ENCODE assay signal across 10 cellular contexts in genomic region chrX:78106651-78106986, GRCh38. TPM values are rescaled to one million over a fixed set of nuclear protein-coding genes. Genes with fewer than 3 reads are reported as not detected.
DNase-seq lines count a peak whose midpoint lies in the region; ATAC-seq and TF ChIP-seq lines count a peak whose summit lies in the region.
"Had no signal": no experiment of that assay in that cellular context is flagged by ENCODE, and none has a peak within 500 bp of the region (broad histone marks: within the 10 kb centered on the region; RNA-seq: fewer than 3 reads in every experiment).

No MANE protein-coding gene starts in this region.

- H3K27me3 ChIP-seq in right cardiac atrium (ENCODE audit: control insufficient read depth, insufficient read depth) (no peaks in the 10 kb centered on the region), liver (ENCODE audit: control insufficient read depth in 4 of 4, insufficient read depth in 4 of 4, low read length in 3 of 4) (no peaks in the 10 kb centered on the region)

- peaks cover 4% of the 10 kb centered on the region for H3K9me3 Mint-ChIP-seq in activated CD8-positive, alpha-beta T cell treated with anti-CD3 and anti-CD28 coated beads for 36 hours

- no peak for TF ChIP-seq POLR2A in erythroblast (IDR thresholded peaks at IDR 0.05; ENCODE audit: low read length)

- intact Hi-C loops in right cardiac atrium (cut with DNase I) = no loop called here
- intact Hi-C loops in Right ventricle myocardium inferior (cut with DNase I) = no loop called here
- intact Hi-C loops in activated CD8-positive, alpha-beta T cell treated with anti-CD3 and anti-CD28 coated beads for 36 hours (cut with micrococcal nuclease) = no loop called here

- no peak for DNase-seq in right cardiac atrium
- DNase-seq in Right ventricle myocardium inferior (ENCODE audit: missing footprints) = no peak
- DNase-seq in activated CD8-positive, alpha-beta T cell treated with anti-CD3 and anti-CD28 coated beads for 36 hours = no peak
- no peak for DNase-seq in stimulated activated CD4-positive, alpha-beta T cell treated with anti-CD3 and anti-CD28 coated beads, Interleukin-4, amount 100 ng/mL, for 24 hours
- no peak for DNase-seq in NCI-H1105 (lab: John Stamatoyannopoulos, UW)
- DNase-seq in erythroblast (lab: John Stamatoyannopoulos, UW) = no peak
- no peak for DNase-seq in NK-92 treated with Interleukin-12 subunit alpha and Interleukin-12 subunit beta, amount 100 ng/mL, for 24 hours (lab: John Stamatoyannopoulos, UW)
- DNase-seq: DMS 273 treated with DMSO at 0.1 percent for 48 hours, NCI-H1930 had no signal

- peaks cover 8% of the 10 kb centered on the region for H3K4me1 ChIP-seq in right cardiac atrium (ENCODE audit: control insufficient read depth, insufficient read depth, low read length)
- peaks cover 10 to 23% (median 16%) of the 10 kb centered on the region in 4 donors for H3K4me1 ChIP-seq in liver (ENCODE audit: control insufficient read depth in 4 of 4, insufficient read depth in 4 of 4, low read length in 3 of 4)

- H3K9me3 ChIP-seq in right cardiac atrium (ENCODE audit: control insufficient read depth, low read length) (no peaks in the 10 kb centered on the region), liver (ENCODE audit: control insufficient read depth in 4 of 4, low read length in 3 of 4) (peaks cover 0 to 4% (median 0%) of the 10 kb centered on the region in 4 donors)

- H3K36me3 Mint-ChIP-seq in activated CD8-positive, alpha-beta T cell treated with anti-CD3 and anti-CD28 coated beads for 36 hours (ENCODE audit: low read depth) = peaks cover 65% of the 10 kb centered on the region

- H3K36me3 ChIP-seq in liver (ENCODE audit: control insufficient read depth in 4 of 4, insufficient read depth in 3 of 4, low read depth in 1 of 4, low read length in 3 of 4) = no peaks in the 10 kb centered on the region

- H3K4me1 Mint-ChIP-seq in activated CD8-positive, alpha-beta T cell treated with anti-CD3 and anti-CD28 coated beads for 36 hours (ENCODE audit: low read depth) = peaks cover 40% of the 10 kb centered on the region

- CTCF ChIA-PET in activated CD8-positive, alpha-beta T cell treated with anti-CD3 and anti-CD28 coated beads for 36 hours (lab: Charles Lee) = interaction anchor here (1.4 to 1.5 kb wide), 2 partner anchors 10 to 13 kb away, joined by 3 to 4 read pairs; no protein-coding TSS in a partner anchor

- POLR2A ChIA-PET in activated CD8-positive, alpha-beta T cell treated with anti-CD3 and anti-CD28 coated beads for 36 hours (lab: Charles Lee) = interaction anchor here (1.2 to 3.9 kb wide), 2 partner anchors 11 to 207 kb away, joined by 5 to 22 read pairs; partner anchors contain the start of gene COX7B

- WGBS in right cardiac atrium = 70% methylated on average over 1 of the region's 1 CpG
- 77% methylated on average over 1 of the region's 1 CpG for WGBS in liver

- no peaks in the 10 kb centered on the region for H3K27me3 Mint-ChIP-seq in activated CD8-positive, alpha-beta T cell treated with anti-CD3 and anti-CD28 coated beads for 36 hours

- H3K4me3 ChIP-seq in right cardiac atrium (ENCODE audit: low read length) (peak overlapping the region; percentile 96), liver (ENCODE audit: low read depth in 1 of 3, low read length in 3 of 3) (peak overlapping the region in 1 of 3 donors; percentile 92)

- no peak for ATAC-seq in right cardiac atrium
- no peak for ATAC-seq in Right ventricle myocardium inferior
- ATAC-seq in activated CD8-positive, alpha-beta T cell treated with anti-CD3 and anti-CD28 coated beads for 36 hours = no peak

- H3K9ac ChIP-seq in liver (ENCODE audit: low read depth in 1 of 2, low read length in 2 of 2) = no peak overlapping the region

- no peak for TF ChIP-seq CTCF in activated CD8-positive, alpha-beta T cell treated with anti-CD3 and anti-CD28 coated beads for 36 hours (IDR thresholded peaks at IDR 0.05)
- no peak for TF ChIP-seq CTCF in liver (IDR thresholded peaks at IDR 0.05; ENCODE audit: low read depth, low read length, missing input control)

- TF ChIP-seq RAD21 in liver (IDR thresholded peaks at IDR 0.05) = no peak

- peak overlapping the region; percentile 96 for H3K4me3 Mint-ChIP-seq in activated CD8-positive, alpha-beta T cell treated with anti-CD3 and anti-CD28 coated beads for 36 hours

- H3K27ac ChIP-seq in right cardiac atrium (ENCODE audit: low read length) (peak overlapping the region; percentile 37), liver (ENCODE audit: low read depth in 1 of 2, low read length in 2 of 2) (peak overlapping the region; percentile 88 to 100)

- H3K27ac Mint-ChIP-seq in activated CD8-positive, alpha-beta T cell treated with anti-CD3 and anti-CD28 coated beads for 36 hours = peak overlapping the region; percentile 94

TF ChIP-seq in liver, 16 proteins besides CTCF, POLR2A, EP300 and RAD21:
- no peak for TF ChIP-seq ZBTB33 (IDR thresholded peaks at IDR 0.05)

RNA-seq across cellular contexts. Expression of gene PGK1, which starts 2.6 kb away (rescaled TPM):
- total RNA-seq in right cardiac atrium (100 to 1,000 TPM; 421 to 475 (median 440) TPM), Right ventricle myocardium inferior (425 TPM), liver (100 to 1,000 TPM in 1 of 2 donors, 10 to 100 TPM in 1; 70.3 to 157 TPM)
- polyA plus RNA-seq in right cardiac atrium (234 TPM), liver (100 to 1,000 TPM; 132 to 172 TPM)
- 1,000 to 10,000 TPM; 1,745 to 1,759 TPM for total RNA-seq in activated CD8-positive, alpha-beta T cell treated with anti-CD3 and anti-CD28 coated beads for 36 hours

RNA-seq across cellular contexts. Expression of gene TAF9B, which starts 32.8 kb away (rescaled TPM):
- total RNA-seq in right cardiac atrium (10 to 100 TPM; 20.1 to 25.5 (median 21.9) TPM), Right ventricle myocardium inferior (18.3 TPM), liver (1 to 10 TPM; 7.9 to 9.0 TPM)
- polyA plus RNA-seq in right cardiac atrium (14.8 TPM), liver (1 to 10 TPM; 4.9 to 7.3 TPM)
- total RNA-seq in activated CD8-positive, alpha-beta T cell treated with anti-CD3 and anti-CD28 coated beads for 36 hours = 10 to 100 TPM; 11.3 to 13.4 TPM
